In genomic region chr5:56481147-56481997, GRCh38 we compare ENCODE assay signal across 1 cellular context.
TF ChIP-seq lines count a peak whose summit lies in the region.

No MANE protein-coding gene starts in this region.

TF ChIP-seq in HEK293, 187 proteins besides CTCF, POLR2A, EP300 and RAD21 (continued from another document):
- TF ChIP-seq, protein P1, sequence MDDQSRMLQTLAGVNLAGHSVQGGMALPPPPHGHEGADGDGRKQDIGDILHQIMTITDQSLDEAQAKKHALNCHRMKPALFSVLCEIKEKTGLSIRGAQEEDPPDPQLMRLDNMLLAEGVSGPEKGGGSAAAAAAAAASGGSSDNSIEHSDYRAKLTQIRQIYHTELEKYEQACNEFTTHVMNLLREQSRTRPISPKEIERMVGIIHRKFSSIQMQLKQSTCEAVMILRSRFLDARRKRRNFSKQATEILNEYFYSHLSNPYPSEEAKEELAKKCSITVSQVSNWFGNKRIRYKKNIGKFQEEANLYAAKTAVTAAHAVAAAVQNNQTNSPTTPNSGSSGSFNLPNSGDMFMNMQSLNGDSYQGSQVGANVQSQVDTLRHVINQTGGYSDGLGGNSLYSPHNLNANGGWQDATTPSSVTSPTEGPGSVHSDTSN (CRISPR knock-in tag; IDR thresholded peaks at IDR 0.05) = no peak
- TF ChIP-seq, protein P2, sequence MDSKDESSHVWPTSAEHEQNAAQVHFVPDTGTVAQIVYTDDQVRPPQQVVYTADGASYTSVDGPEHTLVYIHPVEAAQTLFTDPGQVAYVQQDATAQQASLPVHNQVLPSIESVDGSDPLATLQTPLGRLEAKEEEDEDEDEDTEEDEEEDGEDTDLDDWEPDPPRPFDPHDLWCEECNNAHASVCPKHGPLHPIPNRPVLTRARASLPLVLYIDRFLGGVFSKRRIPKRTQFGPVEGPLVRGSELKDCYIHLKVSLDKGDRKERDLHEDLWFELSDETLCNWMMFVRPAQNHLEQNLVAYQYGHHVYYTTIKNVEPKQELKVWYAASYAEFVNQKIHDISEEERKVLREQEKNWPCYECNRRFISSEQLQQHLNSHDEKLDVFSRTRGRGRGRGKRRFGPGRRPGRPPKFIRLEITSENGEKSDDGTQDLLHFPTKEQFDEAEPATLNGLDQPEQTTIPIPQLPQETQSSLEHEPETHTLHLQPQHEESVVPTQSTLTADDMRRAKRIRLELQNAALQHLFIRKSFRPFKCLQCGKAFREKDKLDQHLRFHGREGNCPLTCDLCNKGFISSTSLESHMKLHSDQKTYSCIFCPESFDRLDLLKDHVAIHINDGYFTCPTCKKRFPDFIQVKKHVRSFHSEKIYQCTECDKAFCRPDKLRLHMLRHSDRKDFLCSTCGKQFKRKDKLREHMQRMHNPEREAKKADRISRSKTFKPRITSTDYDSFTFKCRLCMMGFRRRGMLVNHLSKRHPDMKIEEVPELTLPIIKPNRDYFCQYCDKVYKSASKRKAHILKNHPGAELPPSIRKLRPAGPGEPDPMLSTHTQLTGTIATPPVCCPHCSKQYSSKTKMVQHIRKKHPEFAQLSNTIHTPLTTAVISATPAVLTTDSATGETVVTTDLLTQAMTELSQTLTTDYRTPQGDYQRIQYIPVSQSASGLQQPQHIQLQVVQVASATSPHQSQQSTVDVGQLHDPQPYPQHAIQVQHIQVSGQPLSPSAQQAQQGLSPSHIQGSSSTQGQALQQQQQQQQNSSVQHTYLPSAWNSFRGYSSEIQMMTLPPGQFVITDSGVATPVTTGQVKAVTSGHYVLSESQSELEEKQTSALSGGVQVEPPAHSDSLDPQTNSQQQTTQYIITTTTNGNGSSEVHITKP (tag by site-specific recombination; IDR thresholded peaks at IDR 0.05) = 0 out of 2 replicates have a peak, but pooled peaks have one; percentile 12
- TF ChIP-seq, protein P3, sequence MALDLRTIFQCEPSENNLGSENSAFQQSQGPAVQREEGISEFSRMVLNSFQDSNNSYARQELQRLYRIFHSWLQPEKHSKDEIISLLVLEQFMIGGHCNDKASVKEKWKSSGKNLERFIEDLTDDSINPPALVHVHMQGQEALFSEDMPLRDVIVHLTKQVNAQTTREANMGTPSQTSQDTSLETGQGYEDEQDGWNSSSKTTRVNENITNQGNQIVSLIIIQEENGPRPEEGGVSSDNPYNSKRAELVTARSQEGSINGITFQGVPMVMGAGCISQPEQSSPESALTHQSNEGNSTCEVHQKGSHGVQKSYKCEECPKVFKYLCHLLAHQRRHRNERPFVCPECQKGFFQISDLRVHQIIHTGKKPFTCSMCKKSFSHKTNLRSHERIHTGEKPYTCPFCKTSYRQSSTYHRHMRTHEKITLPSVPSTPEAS (tag by site-specific recombination; IDR thresholded peaks at IDR 0.05) = no peak
- peak; percentile 58 for TF ChIP-seq ZIC2 (tag by site-specific recombination; IDR thresholded peaks at IDR 0.05)
- no peak for TF ChIP-seq BCL6B (tag by site-specific recombination; IDR thresholded peaks at IDR 0.05)
- 0 out of 2 replicates have a peak, but pooled peaks have one; percentile 53 for TF ChIP-seq ZNF2 (tag by site-specific recombination; IDR thresholded peaks at IDR 0.05)
- TF ChIP-seq, protein P4, sequence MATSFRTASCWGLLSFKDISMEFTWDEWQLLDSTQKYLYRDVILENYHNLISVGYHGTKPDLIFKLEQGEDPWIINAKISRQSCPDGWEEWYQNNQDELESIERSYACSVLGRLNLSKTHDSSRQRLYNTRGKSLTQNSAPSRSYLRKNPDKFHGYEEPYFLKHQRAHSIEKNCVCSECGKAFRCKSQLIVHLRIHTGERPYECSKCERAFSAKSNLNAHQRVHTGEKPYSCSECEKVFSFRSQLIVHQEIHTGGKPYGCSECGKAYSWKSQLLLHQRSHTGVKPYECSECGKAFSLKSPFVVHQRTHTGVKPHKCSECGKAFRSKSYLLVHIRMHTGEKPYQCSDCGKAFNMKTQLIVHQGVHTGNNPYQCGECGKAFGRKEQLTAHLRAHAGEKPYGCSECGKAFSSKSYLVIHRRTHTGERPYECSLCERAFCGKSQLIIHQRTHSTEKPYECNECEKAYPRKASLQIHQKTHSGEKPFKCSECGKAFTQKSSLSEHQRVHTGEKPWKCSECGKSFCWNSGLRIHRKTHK (tag by site-specific recombination; IDR thresholded peaks at IDR 0.05) = no peak
- no peak for TF ChIP-seq ZSCAN23 (tag by site-specific recombination; IDR thresholded peaks at IDR 0.05)
- TF ChIP-seq ZNF398 (tag by site-specific recombination; IDR thresholded peaks at IDR 0.05) = peak; percentile 54; the same call in 1 of the 2 replicates
- no peak for TF ChIP-seq HIC1 (tag by site-specific recombination; IDR thresholded peaks at IDR 0.05)
- TF ChIP-seq ZNF501 (tag by site-specific recombination; IDR thresholded peaks at IDR 0.05) = no peak
- 0 out of 2 replicates have a peak, but pooled peaks have one; percentile 9 for TF ChIP-seq SP7 (tag by site-specific recombination; IDR thresholded peaks at IDR 0.05)
- TF ChIP-seq PRDM1 (tag by site-specific recombination; IDR thresholded peaks at IDR 0.05) = peak; percentile 63; the same call in 1 of the 2 replicates
- TF ChIP-seq GLIS2 (tag by site-specific recombination; IDR thresholded peaks at IDR 0.05) = peak; percentile 55
- TF ChIP-seq ZNF223 (tag by site-specific recombination; IDR thresholded peaks at IDR 0.05) = peak; percentile 42; the same call in 1 of the 2 replicates
- TF ChIP-seq ZBTB7A (tag by site-specific recombination; IDR thresholded peaks at IDR 0.05; ENCODE audit: low read depth) = no peak
